Comparison of ENCODE assay signal across 21 cellular contexts in genomic region chr14:38184132-38184531, GRCh38. TPM values are rescaled to one million over a fixed set of nuclear protein-coding genes. Genes with fewer than 3 reads are reported as not detected.
A peak's percentile ranks its signal among the peaks of the same experiment; 100 is the strongest.
DNase-seq lines count a peak whose midpoint lies in the region; ATAC-seq, FAIRE-seq and TF ChIP-seq lines count a peak whose summit lies in the region.
"Had no signal": no experiment of that assay in that cellular context is flagged by ENCODE, and none has a peak within 500 bp of the region (broad histone marks: within the 10 kb centered on the region; RNA-seq: fewer than 3 reads in every experiment).

No MANE protein-coding gene starts in this region.

- H3K4me3 Mint-ChIP-seq in endothelial cell (ENCODE audit: unreplicated experiment) = no peak overlapping the region
- H3K4me3 Mint-ChIP-seq: CD4-positive, alpha-beta memory T cell had no signal

- FAIRE-seq in GM19239 (lab: Jason Lieb, UNC) = no peak
- FAIRE-seq: GM12891, GM18507 had no signal

- H3F3A ChIP-seq in MM.1S (ENCODE audit: insufficient read depth, low read length) = no peaks in the 10 kb centered on the region

- H3K79me2 ChIP-seq in MM.1S (ENCODE audit: low read length) = no peaks in the 10 kb centered on the region

- no peaks in the 10 kb centered on the region for H3K36me3 Mint-ChIP-seq in endothelial cell (ENCODE audit: low read depth, unreplicated experiment)
- H3K36me3 Mint-ChIP-seq: CD4-positive, alpha-beta memory T cell had no signal

- H3K9me3 ChIP-seq in MM.1S (replicated peaks; ENCODE audit: insufficient read depth, low read length) = no peaks in the 10 kb centered on the region

- no peak overlapping the region for H3K27ac ChIP-seq in MM.1S (ENCODE audit: low read length)

- ATAC-seq in GM19468 (IDR thresholded peaks at IDR 0.05; ENCODE audit: extremely low read depth, unreplicated experiment) (peak; percentile 63), HG02884 (IDR thresholded peaks at IDR 0.05; ENCODE audit: unreplicated experiment) (no peak)

- H4K20me1 ChIP-seq in MM.1S (ENCODE audit: insufficient read depth, low read length) = no peaks in the 10 kb centered on the region

- TF ChIP-seq CTCF in MM.1S (IDR thresholded peaks at IDR 0.05; ENCODE audit: low read length) = no peak
- no peak for TF ChIP-seq CTCF in endothelial cell (IDR thresholded peaks at IDR 0.05; ENCODE audit: unreplicated experiment)

- H3K9me3 Mint-ChIP-seq in endothelial cell (ENCODE audit: unreplicated experiment) = no peaks in the 10 kb centered on the region

- peaks cover 6% of the 10 kb centered on the region for H3K27me3 Mint-ChIP-seq in endothelial cell (ENCODE audit: unreplicated experiment)
- H3K27me3 Mint-ChIP-seq: CD4-positive, alpha-beta memory T cell had no signal

- no peak overlapping the region for H3K4me2 ChIP-seq in MM.1S (ENCODE audit: low read depth, low read length)

- no peak overlapping the region for H2AFZ ChIP-seq in MM.1S (ENCODE audit: low read length)

- no peaks in the 10 kb centered on the region for H3K4me1 ChIP-seq in MM.1S (ENCODE audit: low read length)

- peak overlapping the region; percentile 32 for H3K27ac Mint-ChIP-seq in endothelial cell (ENCODE audit: unreplicated experiment)
- H3K27ac Mint-ChIP-seq: CD4-positive, alpha-beta memory T cell had no signal

- peaks cover 40% of the 10 kb centered on the region for H3K4me1 Mint-ChIP-seq in endothelial cell (ENCODE audit: unreplicated experiment)

- H3K9ac ChIP-seq in MM.1S (ENCODE audit: low read length) = no peak overlapping the region

- H3K36me3 ChIP-seq in MM.1S (replicated peaks; ENCODE audit: insufficient read depth, low read length) = no peaks in the 10 kb centered on the region

- DNase-seq in MM.1S (peak; percentile 10), endothelial cell (ENCODE audit: low spot score) (no peak), NCI-H1930 (lab: John Stamatoyannopoulos, UW) (no peak), GM19239 (ENCODE audit: insufficient read length, low spot score) (no peak)
- DNase-seq: C1 segment of cervical spinal cord; Calu3; CD4-positive, alpha-beta memory T cell; COR-L47; DMS53; DMS79 treated with DMSO at 0.1 percent for 48 hours; GF-D8; GOT3; H7; HCEC 1CT had no signal

- H3K9me2 ChIP-seq in MM.1S (replicated peaks; ENCODE audit: insufficient read depth, low read length) = no peaks in the 10 kb centered on the region

- no peak overlapping the region for H3K4me3 ChIP-seq in MM.1S (ENCODE audit: low read length)

- no peaks in the 10 kb centered on the region for H3K27me3 ChIP-seq in MM.1S (replicated peaks; ENCODE audit: insufficient read depth, low read length)

RNA-seq across cellular contexts. Expression of gene SSTR1, which starts 23.6 kb away (rescaled TPM):
- total RNA-seq in endothelial cell (ENCODE audit: unreplicated experiment) = 0.21 TPM
- total RNA-seq: A172; CD4-positive, alpha-beta memory T cell; Daoy; G401 had no signal
